In genomic region chr14:24992624-24993360, GRCh38 we compare ENCODE assay signal across 23 cellular contexts. TPM values are rescaled to one million over a fixed set of nuclear protein-coding genes. Genes with fewer than 3 reads are reported as not detected.
"Had no signal": no experiment of that assay in that cellular context is flagged by ENCODE, and none has a peak within 500 bp of the region (broad histone marks: within the 10 kb centered on the region; RNA-seq: fewer than 3 reads in every experiment).

No MANE protein-coding gene starts in this region.

- ATAC-seq: foreskin keratinocyte; left lung; naive thymus-derived CD8-positive, alpha-beta T cell; WTC11 had no signal

- H3K4me1 Mint-ChIP-seq: activated naive CD4-positive, alpha-beta T cell treated with anti-CD3 and anti-CD28 coated beads, Interleukin-2, amount 50 U/mL, for 24 hours; naive thymus-derived CD8-positive, alpha-beta T cell; neural progenitor cell had no signal

- FAIRE-seq: colon had no signal

- H3K27ac ChIP-seq: ascending aorta, brain microvascular endothelial cell, foreskin keratinocyte, left lung, neural progenitor cell, sigmoid colon, thyroid gland had no signal

- DNase-seq: activated CD4-positive, alpha-beta T cell treated with anti-CD3 and anti-CD28 coated beads, Interleukin-2, amount 50 U/mL, for 4 hours; activated gamma-delta T cell treated with Interleukin-2 at 50 U/mL for 16 hours; brain microvascular endothelial cell; central memory CD4-positive, alpha-beta T cell; effector memory CD4-positive, alpha-beta T cell; foreskin keratinocyte; left lung; naive thymus-derived CD8-positive, alpha-beta T cell; retina; sigmoid colon; stimulated activated CD4-positive, alpha-beta T cell treated with anti-CD3 and anti-CD28 coated beads, Interleukin-2, amount 100 ng/mL, for 48 hours; stimulated activated CD8-positive, alpha-beta memory T cell treated with anti-CD3 and anti-CD28 coated beads, Interleukin-4, amount 100 ng/mL, for 48 hours; stimulated activated naive CD4-positive, alpha-beta T cell; substantia nigra; T1000; thyroid gland had no signal

- H3K36me3 ChIP-seq: ascending aorta, brain microvascular endothelial cell, left lung, neural progenitor cell, sigmoid colon, thyroid gland had no signal

- H3K36me3 Mint-ChIP-seq: activated naive CD4-positive, alpha-beta T cell treated with anti-CD3 and anti-CD28 coated beads, Interleukin-2, amount 50 U/mL, for 24 hours; naive thymus-derived CD8-positive, alpha-beta T cell; neural progenitor cell; WTC11 had no signal

- H3K27ac Mint-ChIP-seq: activated naive CD4-positive, alpha-beta T cell treated with anti-CD3 and anti-CD28 coated beads, Interleukin-2, amount 50 U/mL, for 24 hours; activated T-helper 1 cell treated with anti-CD3 and anti-CD28 coated beads, Interleukin-12 subunit alpha, Interleukin-12 subunit beta, Interleukin-2, Interleukin-4 antibody, amounts not matched to agents 30 ng/mL and 10 ng/mL and 1 ng/mL, durations not matched to agents 14 hours and 24 hours and 36 hours; naive thymus-derived CD8-positive, alpha-beta T cell; neural progenitor cell; T-helper 1 cell treated with Interleukin-12 subunit alpha and Interleukin-12 subunit beta and Interleukin-4 antibody, amounts not matched to agents 30 μg/mL and 1 μg/mL, for 36 hours; WTC11 had no signal

- H3K4me3 ChIP-seq: ascending aorta, left lung, neural progenitor cell, sigmoid colon, thyroid gland had no signal

- H3K9me3 Mint-ChIP-seq: activated naive CD4-positive, alpha-beta T cell treated with anti-CD3 and anti-CD28 coated beads, Interleukin-2, amount 50 U/mL, for 24 hours; activated T-helper 1 cell treated with anti-CD3 and anti-CD28 coated beads, Interleukin-12 subunit alpha, Interleukin-12 subunit beta, Interleukin-2, Interleukin-4 antibody, amounts not matched to agents 30 ng/mL and 10 ng/mL and 1 ng/mL, durations not matched to agents 14 hours and 24 hours and 36 hours; naive thymus-derived CD8-positive, alpha-beta T cell; neural progenitor cell; T-helper 1 cell treated with Interleukin-12 subunit alpha and Interleukin-12 subunit beta and Interleukin-4 antibody, amounts not matched to agents 30 μg/mL and 1 μg/mL, for 36 hours had no signal

- H3K9me3 ChIP-seq: ascending aorta, left lung, sigmoid colon, thyroid gland had no signal

- H3K4me3 Mint-ChIP-seq: activated naive CD4-positive, alpha-beta T cell treated with anti-CD3 and anti-CD28 coated beads, Interleukin-2, amount 50 U/mL, for 24 hours; activated T-helper 1 cell treated with anti-CD3 and anti-CD28 coated beads, Interleukin-12 subunit alpha, Interleukin-12 subunit beta, Interleukin-2, Interleukin-4 antibody, amounts not matched to agents 30 ng/mL and 10 ng/mL and 1 ng/mL, durations not matched to agents 14 hours and 24 hours and 36 hours; naive thymus-derived CD8-positive, alpha-beta T cell; neural progenitor cell; T-helper 1 cell treated with Interleukin-12 subunit alpha and Interleukin-12 subunit beta and Interleukin-4 antibody, amounts not matched to agents 30 μg/mL and 1 μg/mL, for 36 hours; WTC11 had no signal

- H3K4me1 ChIP-seq: ascending aorta, foreskin keratinocyte, neural progenitor cell had no signal

RNA-seq across cellular contexts. Expression of gene STXBP6, which starts 57.2 kb away (rescaled TPM):
- total RNA-seq: activated T-helper 1 cell treated with anti-CD3 and anti-CD28 coated beads, Interleukin-12 subunit alpha, Interleukin-12 subunit beta, Interleukin-2, Interleukin-4 antibody, amounts not matched to agents 30 ng/mL and 10 ng/mL and 1 ng/mL, durations not matched to agents 14 hours and 24 hours and 36 hours; naive thymus-derived CD8-positive, alpha-beta T cell had no signal
